In the genomic region with DNA sequence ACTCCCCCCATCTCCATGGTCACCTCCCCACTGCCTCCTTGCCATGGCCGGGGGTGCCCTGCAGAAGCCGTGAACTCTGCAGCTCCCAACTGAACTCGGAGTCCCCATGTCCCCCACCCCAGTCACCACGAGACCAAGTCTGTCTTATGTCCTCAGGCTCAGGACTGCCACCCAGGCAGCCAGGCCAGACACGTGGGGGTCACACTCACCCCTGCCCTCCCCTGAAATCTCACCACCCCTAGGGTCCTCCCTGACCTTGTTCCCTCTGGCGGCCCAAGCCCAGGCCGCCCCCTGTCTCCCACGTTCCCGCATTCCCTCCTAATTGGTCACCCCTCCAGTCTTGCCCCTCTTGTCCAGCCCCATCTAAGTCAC, we compare ENCODE assay signal across 1 cellular context.
TF ChIP-seq lines count a peak whose summit lies in the region.

No MANE protein-coding gene starts in this region.

TF ChIP-seq in HepG2, 621 proteins besides CTCF, POLR2A, EP300 and RAD21:
- TF ChIP-seq NRL (CRISPR knock-in tag; IDR thresholded peaks at IDR 0.05; ENCODE audit: borderline replicate concordance) = no peak
- 0 out of 2 replicates have a peak, but pooled peaks have one; percentile 43 for TF ChIP-seq EZH2 (conservative IDR thresholded peaks at IDR 0.05; ENCODE audit: low read depth, low read length)
